8 cellular contexts compared by ENCODE assay signal in genomic region chr14:75295491-75296338, GRCh38. TPM values are rescaled to one million over a fixed set of nuclear protein-coding genes. Genes with fewer than 3 reads are reported as not detected.
DNase-seq lines count a peak whose midpoint lies in the region; ATAC-seq and TF ChIP-seq lines count a peak whose summit lies in the region.

No MANE protein-coding gene starts in this region.

- H3K4me3 ChIP-seq in Peyer's patch (peak overlapping the region; percentile 52 to 65 (median 63)), fibroblast of lung (replicated peaks in 1 of 4; ENCODE audit: control extremely low read depth in 1 of 4, insufficient read depth in 1 of 4, low read depth in 3 of 4, low read length in 4 of 4) (peak overlapping the region; percentile 40 to 83 (median 72))

- H3K36me3 Mint-ChIP-seq in Calu3 (ENCODE audit: insufficient read depth, unreplicated experiment) (peaks cover 34% of the 10 kb centered on the region), naive B cell (no peaks in the 10 kb centered on the region)
- no peaks in the 10 kb centered on the region for H3K36me3 Mint-ChIP-seq in activated T-helper 17 cell treated with anti-CD3 and anti-CD28 coated beads, Interleukin-2, amount 50 U/mL, for 72 hours (ENCODE audit: low read depth)

- CTCF ChIA-PET in Calu3 (lab: Charles Lee): interaction anchor here (0.5 to 2.8 kb wide), 12 partner anchors 8 to 417 kb away, joined by 3 to 10 read pairs (median 4); no protein-coding TSS in a partner anchor

- peak in 1 of 2 donors; percentile 45 for TF ChIP-seq POLR2A in Peyer's patch (IDR thresholded peaks at IDR 0.05)

- H3K79me2 ChIP-seq in fibroblast of lung (ENCODE audit: control insufficient read depth, insufficient read depth, low read length): no peaks in the 10 kb centered on the region

- H4K20me1 ChIP-seq in fibroblast of lung (ENCODE audit: control insufficient read depth, extremely low read depth, insufficient read depth, low read length): no peaks in the 10 kb centered on the region

- no peaks in the 10 kb centered on the region for H3K9me3 ChIP-seq in Peyer's patch
- no peaks in the 10 kb centered on the region for H3K9me3 ChIP-seq in fibroblast of lung (ENCODE audit: control insufficient read depth, insufficient read depth, low read depth, low read length)

- BruUV-seq in Calu3 (replicated peaks; lab: Mats Ljungman, UMichigan): no TSS peak

- peak; percentile 83 for DNase-seq in Calu3
- peak in 64 of 76 experiments; percentile 8 to 80 (median 53) for DNase-seq in HUDEP-2 (lab: John Stamatoyannopoulos, UW; ENCODE audit: unreplicated experiment in 76 of 76)
- DNase-seq in Peyer's patch: peak; percentile 81 to 93 (median 90)
- peak; percentile 59 to 72 for DNase-seq in fibroblast of lung (ENCODE audit: low read depth in 2 of 2)
- DNase-seq in naive B cell: peak; percentile 72
- peak; percentile 76 for DNase-seq in stimulated activated naive CD8-positive, alpha-beta T cell treated with anti-CD3 and anti-CD28 coated beads, Interleukin-15, amount 100 ng/mL, for 72 hours

- H3K4me1 ChIP-seq in Peyer's patch (peaks cover 0 to 27% (median 14%) of the 10 kb centered on the region in 4 donors), fibroblast of lung (ENCODE audit: control insufficient read depth, extremely low read depth, insufficient read depth, low read length) (peaks cover 10% of the 10 kb centered on the region)

- no peaks in the 10 kb centered on the region for H3K27me3 ChIP-seq in Peyer's patch
- H3K27me3 ChIP-seq in fibroblast of lung (ENCODE audit: control insufficient read depth, insufficient read depth, low read length): peaks cover 7% of the 10 kb centered on the region

- peak overlapping the region; percentile 69 for H3K9ac ChIP-seq in fibroblast of lung (ENCODE audit: insufficient read depth, low read length)

- H3K4me3 Mint-ChIP-seq in Calu3 (ENCODE audit: low read depth, unreplicated experiment): peak overlapping the region; percentile 60
- H3K4me3 Mint-ChIP-seq in activated T-helper 17 cell treated with anti-CD3 and anti-CD28 coated beads, Interleukin-2, amount 50 U/mL, for 72 hours: peak overlapping the region; percentile 80
- peak overlapping the region; percentile 83 to 98 (median 94) for H3K4me3 Mint-ChIP-seq in naive B cell
- peak overlapping the region; percentile 91 to 98 for H3K4me3 Mint-ChIP-seq in stimulated activated naive CD8-positive, alpha-beta T cell treated with anti-CD3 and anti-CD28 coated beads, Interleukin-15, amount 100 ng/mL, for 72 hours

- H3K9me3 Mint-ChIP-seq in Calu3 (ENCODE audit: low read depth, unreplicated experiment) (no peaks in the 10 kb centered on the region), naive B cell (no peaks in the 10 kb centered on the region)
- H3K9me3 Mint-ChIP-seq in activated T-helper 17 cell treated with anti-CD3 and anti-CD28 coated beads, Interleukin-2, amount 50 U/mL, for 72 hours: no peaks in the 10 kb centered on the region
- no peaks in the 10 kb centered on the region for H3K9me3 Mint-ChIP-seq in stimulated activated naive CD8-positive, alpha-beta T cell treated with anti-CD3 and anti-CD28 coated beads, Interleukin-15, amount 100 ng/mL, for 72 hours

- H3K27ac Mint-ChIP-seq in Calu3 (ENCODE audit: unreplicated experiment): peak overlapping the region; percentile 78
- peak overlapping the region; percentile 65 for H3K27ac Mint-ChIP-seq in activated T-helper 17 cell treated with anti-CD3 and anti-CD28 coated beads, Interleukin-2, amount 50 U/mL, for 72 hours
- peak overlapping the region; percentile 91 to 99 (median 97) for H3K27ac Mint-ChIP-seq in naive B cell
- peak overlapping the region; percentile 89 to 91 for H3K27ac Mint-ChIP-seq in stimulated activated naive CD8-positive, alpha-beta T cell treated with anti-CD3 and anti-CD28 coated beads, Interleukin-15, amount 100 ng/mL, for 72 hours

- intact Hi-C loops in Calu3 (cut with micrococcal nuclease; ENCODE audit: unreplicated experiment): loop anchor here (1.0 to 5.0 kb wide), 2 partner anchors 63 to 163 kb away; no protein-coding TSS in a partner anchor

- H3K36me3 ChIP-seq in Peyer's patch (no peaks in the 10 kb centered on the region), fibroblast of lung (ENCODE audit: control insufficient read depth, insufficient read depth, low read length) (no peaks in the 10 kb centered on the region)

- H3K4me1 Mint-ChIP-seq in Calu3 (ENCODE audit: low read depth, unreplicated experiment): peaks cover 24% of the 10 kb centered on the region
- peaks cover 9% of the 10 kb centered on the region for H3K4me1 Mint-ChIP-seq in activated T-helper 17 cell treated with anti-CD3 and anti-CD28 coated beads, Interleukin-2, amount 50 U/mL, for 72 hours
- peaks cover 12 to 28% (median 12%) of the 10 kb centered on the region in 3 donors for H3K4me1 Mint-ChIP-seq in naive B cell
- peaks cover 24% of the 10 kb centered on the region for H3K4me1 Mint-ChIP-seq in stimulated activated naive CD8-positive, alpha-beta T cell treated with anti-CD3 and anti-CD28 coated beads, Interleukin-15, amount 100 ng/mL, for 72 hours

- peak overlapping the region; percentile 99 for H3K4me2 ChIP-seq in fibroblast of lung (ENCODE audit: extremely low read depth, insufficient read depth, low read length)

- peak overlapping the region; percentile 64 for H2AFZ ChIP-seq in fibroblast of lung (ENCODE audit: low read length)

- ATAC-seq in activated T-helper 17 cell treated with anti-CD3 and anti-CD28 coated beads, Interleukin-2, amount 50 U/mL, for 72 hours (replicated peaks): peak; percentile 37
- peak; percentile 13 to 15 for ATAC-seq in naive B cell (ENCODE audit: low read depth in 2 of 2)
- ATAC-seq in stimulated activated naive CD8-positive, alpha-beta T cell treated with anti-CD3 and anti-CD28 coated beads, Interleukin-15, amount 100 ng/mL, for 72 hours: peak; percentile 29
- no peak for ATAC-seq in GM21529 (IDR thresholded peaks at IDR 0.05; ENCODE audit: unreplicated experiment)

- H3K27ac ChIP-seq in Peyer's patch (peak overlapping the region; percentile 84 to 94 (median 88)), fibroblast of lung (ENCODE audit: insufficient read depth, low read length) (peak overlapping the region; percentile 94)

- peak; percentile 87 for TF ChIP-seq CTCF in Calu3 (IDR thresholded peaks at IDR 0.05; ENCODE audit: unreplicated experiment)
- TF ChIP-seq CTCF in Peyer's patch (IDR thresholded peaks at IDR 0.05): peak; percentile 88 to 99 (median 96)
- peak; percentile 94 to 99 for TF ChIP-seq CTCF in fibroblast of lung (conservative IDR thresholded peaks at IDR 0.05 in 1 of 2, IDR thresholded peaks at IDR 0.05 in 1 of 2; ENCODE audit: low read depth in 1 of 2, low read length in 2 of 2)

- H3K27me3 Mint-ChIP-seq in Calu3 (ENCODE audit: unreplicated experiment): no peaks in the 10 kb centered on the region
- H3K27me3 Mint-ChIP-seq in activated T-helper 17 cell treated with anti-CD3 and anti-CD28 coated beads, Interleukin-2, amount 50 U/mL, for 72 hours: no peaks in the 10 kb centered on the region
- peaks cover 0 to 3% (median 0%) of the 10 kb centered on the region in 3 donors for H3K27me3 Mint-ChIP-seq in naive B cell
- H3K27me3 Mint-ChIP-seq in stimulated activated naive CD8-positive, alpha-beta T cell treated with anti-CD3 and anti-CD28 coated beads, Interleukin-15, amount 100 ng/mL, for 72 hours: no peaks in the 10 kb centered on the region

RNA-seq across cellular contexts. Expression of gene FOS, which starts 17.1 kb away (rescaled TPM):
- total RNA-seq in Calu3 (2022) (149 and 183 TPM in 2 replicates), Peyer's patch (1,000 to 10,000 TPM in 1 of 4 donors, 100 to 1,000 TPM in 3; 267 to 2,466 (median 503) TPM), fibroblast of lung (71.4 and 178 TPM in 2 replicates)
- total RNA-seq in activated T-helper 17 cell treated with anti-CD3 and anti-CD28 coated beads, Interleukin-2, amount 50 U/mL, for 72 hours: 10 to 100 TPM; 31.7 to 86.3 TPM
- polyA plus RNA-seq in fibroblast of lung (24.6 and 347 TPM in 2 replicates), naive B cell (ENCODE audit: low read depth in 6 of 6) (1,000 to 10,000 TPM in 5 of 6 donors, 100 to 1,000 TPM in 1; 863 to 3,933 (median 2,927) TPM)
- polyA plus RNA-seq in fibroblast of lung (2012): 20.7 and 373 TPM in 2 replicates
- polyA minus RNA-seq in fibroblast of lung (ENCODE audit: low replicate concordance): 80.6 and 399 TPM in 2 replicates
